In genomic region chr2:236568068-236568921, GRCh38 we compare ENCODE assay signal across 9 cellular contexts. TPM values are rescaled to one million over a fixed set of nuclear protein-coding genes. Genes with fewer than 3 reads are reported as not detected.
DNase-seq lines count a peak whose midpoint lies in the region; ATAC-seq and TF ChIP-seq lines count a peak whose summit lies in the region.
"Had no signal": no experiment of that assay in that cellular context is flagged by ENCODE, and none has a peak within 500 bp of the region (broad histone marks: within the 10 kb centered on the region; RNA-seq: fewer than 3 reads in every experiment).

No MANE protein-coding gene starts in this region.

- H2AFZ ChIP-seq in PC-9 (peak overlapping the region; percentile 75), mammary epithelial cell (ENCODE audit: low read depth, low read length) (peak overlapping the region; percentile 55)

- no peaks in the 10 kb centered on the region for H3F3A ChIP-seq in PC-9 (ENCODE audit: insufficient read depth, low read depth)

- BruUV-seq in PC-9 (replicated peaks; lab: Mats Ljungman, UMichigan) (no TSS peak), mammary epithelial cell (replicated peaks; lab: Mats Ljungman, UMichigan) (no TSS peak)

- H3K27me3 ChIP-seq in CD8-positive, alpha-beta T cell (ENCODE audit: insufficient read depth, low read length) = no peaks in the 10 kb centered on the region
- H3K27me3 ChIP-seq in PC-9 (ENCODE audit: insufficient read depth, low read depth) (peaks cover 45% of the 10 kb centered on the region), mammary epithelial cell (ENCODE audit: insufficient read depth, low read length) (no peaks in the 10 kb centered on the region)

- peak overlapping the region; percentile 86 for H3K4me2 ChIP-seq in PC-9
- H3K4me2 ChIP-seq in mammary epithelial cell (ENCODE audit: insufficient read depth, low read depth, low read length) = peak overlapping the region; percentile 64

- H3K36me3 ChIP-seq in CD8-positive, alpha-beta T cell (ENCODE audit: insufficient read depth, low read length) = no peaks in the 10 kb centered on the region
- H3K36me3 ChIP-seq in PC-9 (ENCODE audit: low read depth) (no peaks in the 10 kb centered on the region), mammary epithelial cell (ENCODE audit: insufficient read depth, low read length) (no peaks in the 10 kb centered on the region)

- POLR2A ChIA-PET in CD8-positive, alpha-beta T cell (lab: Charles Lee) = interaction anchor here (0.8 to 3.2 kb wide), 6 partner anchors 10 to 517 kb away, joined by 3 to 38 read pairs (median 7); partner anchors contain the start of gene COPS8
- POLR2A ChIA-PET in PC-9 (lab: Charles Lee; ENCODE audit: unreplicated experiment) = no interaction called here

- H3K9ac ChIP-seq in mammary epithelial cell (ENCODE audit: insufficient read depth, low read length) = no peak overlapping the region

- peak overlapping the region; percentile 72 for H3K27ac Mint-ChIP-seq in CD8-positive, alpha-beta T cell

- no peaks in the 10 kb centered on the region for H3K9me3 ChIP-seq in CD8-positive, alpha-beta T cell (ENCODE audit: low read length)
- H3K9me3 ChIP-seq in PC-9 (ENCODE audit: insufficient read depth, low read depth) (no peaks in the 10 kb centered on the region), mammary epithelial cell (replicated peaks; ENCODE audit: insufficient read depth, low read length) (no peaks in the 10 kb centered on the region)

- peaks cover 25% of the 10 kb centered on the region for H3K36me3 Mint-ChIP-seq in CD8-positive, alpha-beta T cell

- TF ChIP-seq CTCF in CD8-positive, alpha-beta T cell (IDR thresholded peaks at IDR 0.05) = no peak
- TF ChIP-seq CTCF in PC-9 (conservative IDR thresholded peaks at IDR 0.05) = no peak; the same call in 1 of the 2 replicates
- no peak for TF ChIP-seq CTCF in mammary epithelial cell (conservative IDR thresholded peaks at IDR 0.05 in 1 of 2, IDR thresholded peaks at IDR 0.05 in 1 of 2; ENCODE audit: extremely low read depth in 1 of 2, insufficient read depth in 1 of 2, low read depth in 1 of 2, low read length in 2 of 2)

- ATAC-seq in CD8-positive, alpha-beta T cell = peak; percentile 19
- ATAC-seq in GM21381 (IDR thresholded peaks at IDR 0.05; ENCODE audit: unreplicated experiment) (peak; percentile 39), left lobe of liver (peak; percentile 61)

- H4K20me1 ChIP-seq in PC-9 (ENCODE audit: insufficient read depth) (no peaks in the 10 kb centered on the region; the same call in 1 of the 2 replicates), mammary epithelial cell (ENCODE audit: insufficient read depth, low read length) (no peaks in the 10 kb centered on the region)

- 38% methylated on average over 35 of the region's 49 CpGs for WGBS in mammary epithelial cell (ENCODE audit: low coverage, missing lambda C conversion rate)

- H3K27ac ChIP-seq in CD8-positive, alpha-beta T cell (ENCODE audit: low read depth, low read length) = no peak overlapping the region
- H3K27ac ChIP-seq in PC-9 = no peak overlapping the region
- H3K27ac ChIP-seq in mammary epithelial cell (ENCODE audit: insufficient read depth, low read depth, low read length) = no peak overlapping the region
- H3K27ac ChIP-seq: HL-60 had no signal

- intact Hi-C loops in CD8-positive, alpha-beta T cell (cut with DNase I, micrococcal nuclease) = loop anchor here in 1 of 2 experiments (2.0 kb wide), 2 partner anchors 21 to 505 kb away; no protein-coding TSS in a partner anchor
- intact Hi-C loops in PC-9 (cut with micrococcal nuclease; ENCODE audit: unreplicated experiment) (loop anchor here (2.0 to 5.0 kb wide), 3 partner anchors 56 to 215 kb away; no protein-coding TSS in a partner anchor), mammary epithelial cell (cut with micrococcal nuclease) (no loop called here)

- H3K4me3 Mint-ChIP-seq in CD8-positive, alpha-beta T cell = peak overlapping the region; percentile 84

- in situ Hi-C loops in mammary epithelial cell (cut with MboI; ENCODE audit: low sequenced_read_pairs in 2 of 2) = no loop called here

- no peaks in the 10 kb centered on the region for H3K9me3 Mint-ChIP-seq in CD8-positive, alpha-beta T cell

- peak in 5 of 7 experiments; percentile 22 to 69 (median 34) for DNase-seq in CD8-positive, alpha-beta T cell
- DNase-seq in PC-9 (peak in 1 of 2 experiments; percentile 47), mammary epithelial cell (no peak), left lobe of liver (ENCODE audit: low spot score) (peak; percentile 60), GM19238 (ENCODE audit: insufficient read length, low spot score) (no peak), NCI-H1930 (lab: John Stamatoyannopoulos, UW) (no peak)
- DNase-seq in stimulated activated CD8-positive, alpha-beta memory T cell treated with anti-CD3 and anti-CD28 coated beads, Interleukin-4, amount 100 ng/mL, for 48 hours = peak; percentile 58

- dilution Hi-C loops in mammary epithelial cell (cut with HindIII; ENCODE audit: low sequenced_read_pairs) = no loop called here

- H3K79me2 ChIP-seq in PC-9 (ENCODE audit: low read depth) = no peaks in the 10 kb centered on the region
- H3K79me2 ChIP-seq in mammary epithelial cell (ENCODE audit: insufficient read depth, low read length) = no peaks in the 10 kb centered on the region

- H3K9me2 ChIP-seq in PC-9 (ENCODE audit: insufficient read depth) = no peaks in the 10 kb centered on the region

- H3K4me1 Mint-ChIP-seq in CD8-positive, alpha-beta T cell (ENCODE audit: low read depth) = peaks cover 31% of the 10 kb centered on the region

- no peaks in the 10 kb centered on the region for H3K27me3 Mint-ChIP-seq in CD8-positive, alpha-beta T cell (ENCODE audit: low read depth)

- peaks cover 15% of the 10 kb centered on the region for H3K4me1 ChIP-seq in CD8-positive, alpha-beta T cell (ENCODE audit: insufficient read depth, low read length)
- H3K4me1 ChIP-seq in PC-9 (replicated peaks; ENCODE audit: insufficient read depth) = peaks cover 11% of the 10 kb centered on the region; the same call in 1 of the 2 replicates
- no peaks in the 10 kb centered on the region for H3K4me1 ChIP-seq in mammary epithelial cell (ENCODE audit: insufficient read depth, low read length)

- H3K4me3 ChIP-seq in CD8-positive, alpha-beta T cell (ENCODE audit: low read depth, low read length) = peak overlapping the region; percentile 54
- H3K4me3 ChIP-seq in PC-9 (peak overlapping the region; percentile 58), mammary epithelial cell (replicated peaks in 1 of 3; ENCODE audit: insufficient read depth in 1 of 3, low read depth in 2 of 3, low read length in 3 of 3) (peak overlapping the region in 2 of 3 experiments; percentile 1 to 11)

- CTCF ChIA-PET in CD8-positive, alpha-beta T cell (lab: Charles Lee) = interaction anchor here (1.0 to 7.3 kb wide), 14 partner anchors 10 to 219 kb away, joined by 3 to 323 read pairs (median 10); a partner anchor contains a TSS
- CTCF ChIA-PET in PC-9 (lab: Charles Lee) = interaction anchor here (1.6 kb wide), 1 partner anchor 56 kb away, joined by 12 read pairs; no protein-coding TSS in a partner anchor
- CTCF ChIA-PET in mammary epithelial cell (lab: Charles Lee; ENCODE audit: low non-redundant PET) = no interaction called here

RNA-seq across cellular contexts. Expression of gene ACKR3, which starts 1.3 kb away (rescaled TPM):
- total RNA-seq in CD8-positive, alpha-beta T cell = 1 to 10 TPM in 1 of 2 experiments, under 1 TPM in 1; 0.50 to 2.0 TPM
- total RNA-seq in PC-9 (2021) = 19.6 and 20.3 TPM in 2 replicates
- total RNA-seq in mammary epithelial cell = 10 to 100 TPM in 1 of 2 donors, 1 to 10 TPM in 1; 1.8 to 79.0 TPM
- polyA plus RNA-seq in mammary epithelial cell = 15.3 TPM
- not detected for polyA minus RNA-seq in mammary epithelial cell
- 2.4 TPM for total RNA-seq in left lobe of liver

Comparison
In these comparisons a context has a peak if more than half of its experiments do, and no peak if none do; other contexts are left out.
1. DNase-seq: peak in CD8-positive, alpha-beta T cell (5 of 7), left lobe of liver (single experiment) and stimulated activated CD8-positive, alpha-beta memory T cell treated with anti-CD3 and anti-CD28 coated beads, Interleukin-4, amount 100 ng/mL, for 48 hours (single experiment); none in mammary epithelial cell (single experiment), GM19238 (single experiment) and NCI-H1930 (0 of 2).
2. H3K4me3 ChIP-seq: peak in every context shown above with its lines; median percentile 58 in PC-9; 54 in CD8-positive, alpha-beta T cell; 6 in mammary epithelial cell.
3. Peak in every context shown above with its lines, with median percentiles within 50 percentile points of each other: ATAC-seq.